Comparison of ENCODE assay signal across 8 cellular contexts in genomic region chr16:31128711-31129567, GRCh38. TPM values are rescaled to one million over a fixed set of nuclear protein-coding genes. Genes with fewer than 3 reads are reported as not detected.
DNase-seq lines count a peak whose midpoint lies in the region; ATAC-seq and TF ChIP-seq lines count a peak whose summit lies in the region.

No MANE protein-coding gene starts in this region.

- H3K9me3 ChIP-seq in mammary epithelial cell (replicated peaks; ENCODE audit: insufficient read depth, low read length) (no peaks in the 10 kb centered on the region), mesenchymal stem cell (ENCODE audit: control insufficient read depth, low read length) (no peaks in the 10 kb centered on the region), thymus (ENCODE audit: control insufficient read depth) (no peaks in the 10 kb centered on the region)

- H2BK15ac ChIP-seq in mesenchymal stem cell (ENCODE audit: low read depth, poor library complexity, severe bottlenecking) = no peak overlapping the region

- H3K9ac ChIP-seq in mammary epithelial cell (ENCODE audit: insufficient read depth, low read length) (no peak overlapping the region), mesenchymal stem cell (ENCODE audit: low read length) (peak overlapping the region; percentile 3)

- H2BK12ac ChIP-seq in mesenchymal stem cell (ENCODE audit: low read length in 2 of 2) = no peak overlapping the region

- no TSS peak for BruUV-seq in mammary epithelial cell (replicated peaks; lab: Mats Ljungman, UMichigan)

- H3K27me3 Mint-ChIP-seq in activated CD4-positive, alpha-beta memory T cell treated with anti-CD3 and anti-CD28 coated beads, Interleukin-2, amount 10 ng/mL, durations not matched to agents 7 days and 5 days = no peaks in the 10 kb centered on the region
- no peaks in the 10 kb centered on the region for H3K27me3 Mint-ChIP-seq in activated CD4-positive, alpha-beta memory T cell treated with anti-CD3 and anti-CD28 coated beads for 36 hours

- no peak overlapping the region for H3K27ac ChIP-seq in mammary epithelial cell (ENCODE audit: insufficient read depth, low read depth, low read length)
- no peak overlapping the region for H3K27ac ChIP-seq in mesenchymal stem cell (ENCODE audit: low read length, poor library complexity, severe bottlenecking)
- peak overlapping the region; percentile 57 for H3K27ac ChIP-seq in thymus (ENCODE audit: low read depth)

- H3K79me2 ChIP-seq in mammary epithelial cell (ENCODE audit: insufficient read depth, low read length) = peaks cover 15% of the 10 kb centered on the region

- CTCF ChIA-PET in activated CD4-positive, alpha-beta memory T cell treated with anti-CD3 and anti-CD28 coated beads, Interleukin-2, amount 10 ng/mL, durations not matched to agents 7 days and 5 days (lab: Charles Lee) = interaction anchor here (1.3 to 1.8 kb wide), 2 partner anchors 12 to 13 kb away, joined by 4 to 11 read pairs; partner anchors contain the start of gene KAT8
- CTCF ChIA-PET in activated CD4-positive, alpha-beta memory T cell treated with anti-CD3 and anti-CD28 coated beads for 36 hours (lab: Charles Lee) = no interaction called here
- CTCF ChIA-PET in mammary epithelial cell (lab: Charles Lee; ENCODE audit: low non-redundant PET) = interaction anchor here (0.7 kb wide), 1 partner anchor 64 kb away, joined by 6 read pairs; no protein-coding TSS in a partner anchor

- peaks cover 45% of the 10 kb centered on the region for H3K4me1 ChIP-seq in mammary epithelial cell (ENCODE audit: insufficient read depth, low read length)
- H3K4me1 ChIP-seq in mesenchymal stem cell (ENCODE audit: control insufficient read depth, insufficient read depth, low read depth, low read length) = no peaks in the 10 kb centered on the region
- no peaks in the 10 kb centered on the region for H3K4me1 ChIP-seq in thymus (ENCODE audit: control insufficient read depth, insufficient read depth, low read length)

- no peak for DNase-seq in activated CD4-positive, alpha-beta memory T cell treated with anti-CD3 and anti-CD28 coated beads, Interleukin-2, amount 10 ng/mL, durations not matched to agents 7 days and 5 days
- DNase-seq in activated CD4-positive, alpha-beta memory T cell treated with anti-CD3 and anti-CD28 coated beads for 36 hours = no peak
- DNase-seq in mammary epithelial cell = no peak
- no peak for DNase-seq in mesenchymal stem cell
- DNase-seq in activated effector memory CD4-positive, alpha-beta T cell treated with anti-CD3 and anti-CD28 coated beads, Interleukin-2, amount 50 U/mL, for 16 hours = no peak
- DNase-seq in GM20000 (ENCODE audit: low spot score) = no peak

- H3K36me3 ChIP-seq in mammary epithelial cell (ENCODE audit: insufficient read depth, low read length) (peaks cover 4% of the 10 kb centered on the region), mesenchymal stem cell (ENCODE audit: control insufficient read depth in 1 of 2, insufficient read depth in 2 of 2, low read depth in 1 of 2, low read length in 2 of 2) (peaks cover 46 to 66% of the 10 kb centered on the region in 2 experiments), thymus (ENCODE audit: control insufficient read depth, insufficient read depth) (peaks cover 76% of the 10 kb centered on the region)

- ATAC-seq in HG03460 (IDR thresholded peaks at IDR 0.05; ENCODE audit: unreplicated experiment) = no peak

- H4K91ac ChIP-seq in mesenchymal stem cell (ENCODE audit: low read length) = no peak overlapping the region

- TF ChIP-seq CTCF in mammary epithelial cell (conservative IDR thresholded peaks at IDR 0.05 in 1 of 2, IDR thresholded peaks at IDR 0.05 in 1 of 2; ENCODE audit: extremely low read depth in 1 of 2, insufficient read depth in 1 of 2, low read depth in 1 of 2, low read length in 2 of 2) (no peak), GM20000 (IDR thresholded peaks at IDR 0.05; ENCODE audit: extremely low read depth, missing control alignments) (no peak)

- H3K36me3 Mint-ChIP-seq in activated CD4-positive, alpha-beta memory T cell treated with anti-CD3 and anti-CD28 coated beads, Interleukin-2, amount 10 ng/mL, durations not matched to agents 7 days and 5 days (ENCODE audit: low read depth) = peaks cover 14% of the 10 kb centered on the region
- H3K36me3 Mint-ChIP-seq in activated CD4-positive, alpha-beta memory T cell treated with anti-CD3 and anti-CD28 coated beads for 36 hours = peaks cover 21% of the 10 kb centered on the region

- H3K4me2 ChIP-seq in mammary epithelial cell (ENCODE audit: insufficient read depth, low read depth, low read length) = no peak overlapping the region
- no peak overlapping the region for H3K4me2 ChIP-seq in mesenchymal stem cell (ENCODE audit: low read length, poor library complexity, severe bottlenecking)

- intact Hi-C loops in activated CD4-positive, alpha-beta memory T cell treated with anti-CD3 and anti-CD28 coated beads for 36 hours (cut with micrococcal nuclease) = no loop called here
- intact Hi-C loops in mammary epithelial cell (cut with micrococcal nuclease) = no loop called here

- peaks cover 1% of the 10 kb centered on the region for H3K4me1 Mint-ChIP-seq in activated CD4-positive, alpha-beta memory T cell treated with anti-CD3 and anti-CD28 coated beads, Interleukin-2, amount 10 ng/mL, durations not matched to agents 7 days and 5 days
- no peaks in the 10 kb centered on the region for H3K4me1 Mint-ChIP-seq in activated CD4-positive, alpha-beta memory T cell treated with anti-CD3 and anti-CD28 coated beads for 36 hours (ENCODE audit: low read depth)

- H3K4me3 ChIP-seq in mammary epithelial cell (replicated peaks in 1 of 3; ENCODE audit: insufficient read depth in 1 of 3, low read depth in 2 of 3, low read length in 3 of 3) = no peak overlapping the region
- H3K4me3 ChIP-seq in mesenchymal stem cell (ENCODE audit: insufficient read depth in 1 of 2, low read depth in 1 of 2, low read length in 2 of 2) = no peak overlapping the region
- H3K4me3 ChIP-seq in thymus (ENCODE audit: low read length) = no peak overlapping the region

- no peak overlapping the region for H2AK5ac ChIP-seq in mesenchymal stem cell (ENCODE audit: low read length, severe bottlenecking)

- no peak overlapping the region for H2BK120ac ChIP-seq in mesenchymal stem cell (ENCODE audit: low read depth, low read length)

- H3K9me3 Mint-ChIP-seq in activated CD4-positive, alpha-beta memory T cell treated with anti-CD3 and anti-CD28 coated beads, Interleukin-2, amount 10 ng/mL, durations not matched to agents 7 days and 5 days = no peaks in the 10 kb centered on the region
- H3K9me3 Mint-ChIP-seq in activated CD4-positive, alpha-beta memory T cell treated with anti-CD3 and anti-CD28 coated beads for 36 hours = no peaks in the 10 kb centered on the region

- H2AFZ ChIP-seq in mammary epithelial cell (ENCODE audit: low read depth, low read length) = peak overlapping the region; percentile 18
- no peak overlapping the region for H2AFZ ChIP-seq in mesenchymal stem cell (ENCODE audit: low read depth, low read length)

- no peak overlapping the region for H3K18ac ChIP-seq in mesenchymal stem cell (ENCODE audit: low read depth in 1 of 2, low read length in 2 of 2)

- H4K8ac ChIP-seq in mesenchymal stem cell (ENCODE audit: low read length) = no peak overlapping the region

- H4K20me1 ChIP-seq in mammary epithelial cell (ENCODE audit: insufficient read depth, low read length) = no peaks in the 10 kb centered on the region

- dilution Hi-C loops in mammary epithelial cell (cut with HindIII; ENCODE audit: low sequenced_read_pairs) = no loop called here

- H2BK5ac ChIP-seq in mesenchymal stem cell (ENCODE audit: low read depth, low read length, poor library complexity, severe bottlenecking) = no peak overlapping the region

- H3K4ac ChIP-seq in mesenchymal stem cell (ENCODE audit: low read depth in 1 of 2, low read length in 2 of 2) = no peak overlapping the region

- POLR2A ChIA-PET in activated CD4-positive, alpha-beta memory T cell treated with anti-CD3 and anti-CD28 coated beads, Interleukin-2, amount 10 ng/mL, durations not matched to agents 7 days and 5 days (lab: Charles Lee) = interaction anchor here (1.9 to 2.0 kb wide), 2 partner anchors 11 to 13 kb away, joined by 4 to 7 read pairs; partner anchors contain the start of gene KAT8
- POLR2A ChIA-PET in activated CD4-positive, alpha-beta memory T cell treated with anti-CD3 and anti-CD28 coated beads for 36 hours (lab: Charles Lee) = interaction anchor here (1.0 kb wide), 1 partner anchor 9 kb away, joined by 3 read pairs; no protein-coding TSS in a partner anchor

- no peak overlapping the region for H3K4me3 Mint-ChIP-seq in activated CD4-positive, alpha-beta memory T cell treated with anti-CD3 and anti-CD28 coated beads, Interleukin-2, amount 10 ng/mL, durations not matched to agents 7 days and 5 days
- no peak overlapping the region for H3K4me3 Mint-ChIP-seq in activated CD4-positive, alpha-beta memory T cell treated with anti-CD3 and anti-CD28 coated beads for 36 hours

- no peaks in the 10 kb centered on the region for H3K79me1 ChIP-seq in mesenchymal stem cell (replicated peaks; ENCODE audit: low read length, poor library complexity, severe bottlenecking)

- H3K27me3 ChIP-seq in mammary epithelial cell (ENCODE audit: insufficient read depth, low read length) = no peaks in the 10 kb centered on the region
- no peaks in the 10 kb centered on the region for H3K27me3 ChIP-seq in mesenchymal stem cell (ENCODE audit: control insufficient read depth in 1 of 2, insufficient read depth in 1 of 2, low read length in 2 of 2)
- no peaks in the 10 kb centered on the region for H3K27me3 ChIP-seq in thymus (ENCODE audit: control insufficient read depth, insufficient read depth)

- WGBS in mammary epithelial cell (ENCODE audit: low coverage, missing lambda C conversion rate) = 62% methylated on average over 13 of the region's 14 CpGs
- 93% methylated on average over 14 of the region's 14 CpGs for WGBS in mesenchymal stem cell
- 68% methylated on average over 14 of the region's 14 CpGs for WGBS in thymus

- no peak overlapping the region for H3K14ac ChIP-seq in mesenchymal stem cell (ENCODE audit: low read length in 2 of 2)

- no peak overlapping the region for H3K23ac ChIP-seq in mesenchymal stem cell (ENCODE audit: low read length in 2 of 2)

- in situ Hi-C loops in mammary epithelial cell (cut with MboI; ENCODE audit: low sequenced_read_pairs in 2 of 2) = loop anchor here in 1 of 2 donors (25.0 kb wide), 1 partner anchor 142 kb away; the partner anchor contains the start of gene HSD3B7

- peak overlapping the region; percentile 58 for H3K27ac Mint-ChIP-seq in activated CD4-positive, alpha-beta memory T cell treated with anti-CD3 and anti-CD28 coated beads, Interleukin-2, amount 10 ng/mL, durations not matched to agents 7 days and 5 days
- no peak overlapping the region for H3K27ac Mint-ChIP-seq in activated CD4-positive, alpha-beta memory T cell treated with anti-CD3 and anti-CD28 coated beads for 36 hours

RNA-seq across cellular contexts. Expression of gene PRSS8, which starts 6.6 kb away (rescaled TPM):
- not detected for total RNA-seq in activated CD4-positive, alpha-beta memory T cell treated with anti-CD3 and anti-CD28 coated beads, Interleukin-2, amount 10 ng/mL, durations not matched to agents 7 days and 5 days
- total RNA-seq in activated CD4-positive, alpha-beta memory T cell treated with anti-CD3 and anti-CD28 coated beads for 36 hours = not detected
- 10 to 100 TPM; 43.7 to 69.4 TPM for total RNA-seq in mammary epithelial cell
- polyA plus RNA-seq in mammary epithelial cell (66.3 TPM), thymus (18.2 TPM)
- polyA minus RNA-seq in mammary epithelial cell = 52.7 TPM
- not detected for polyA plus RNA-seq in mesenchymal stem cell (2013, experiment 1 of 2)
- not detected for polyA plus RNA-seq in mesenchymal stem cell (2013, experiment 2 of 2)

RNA-seq across cellular contexts. Expression of gene KAT8, which starts 11.5 kb away (rescaled TPM):
- total RNA-seq in activated CD4-positive, alpha-beta memory T cell treated with anti-CD3 and anti-CD28 coated beads, Interleukin-2, amount 10 ng/mL, durations not matched to agents 7 days and 5 days = 10 to 100 TPM; 43.7 to 44.3 TPM
- 10 to 100 TPM; 48.8 to 49.6 TPM for total RNA-seq in activated CD4-positive, alpha-beta memory T cell treated with anti-CD3 and anti-CD28 coated beads for 36 hours
- 10 to 100 TPM; 22.7 to 34.0 TPM for total RNA-seq in mammary epithelial cell
- polyA plus RNA-seq in mammary epithelial cell (23.1 TPM), thymus (72.9 TPM)
- 17.5 TPM for polyA minus RNA-seq in mammary epithelial cell
- polyA plus RNA-seq in mesenchymal stem cell (2013, experiment 1 of 2) = 21.2 TPM
- 20.3 TPM for polyA plus RNA-seq in mesenchymal stem cell (2013, experiment 2 of 2)

RNA-seq across cellular contexts. Expression of gene BCKDK, which starts 20.8 kb away (rescaled TPM):
- total RNA-seq in activated CD4-positive, alpha-beta memory T cell treated with anti-CD3 and anti-CD28 coated beads, Interleukin-2, amount 10 ng/mL, durations not matched to agents 7 days and 5 days = 10 to 100 TPM; 32.9 to 34.4 TPM
- total RNA-seq in activated CD4-positive, alpha-beta memory T cell treated with anti-CD3 and anti-CD28 coated beads for 36 hours = 10 to 100 TPM; 38.5 to 40.5 TPM
- total RNA-seq in mammary epithelial cell = 10 to 100 TPM; 26.3 to 47.8 TPM
- 52.1 TPM for polyA plus RNA-seq in mammary epithelial cell
- 48.5 TPM for polyA minus RNA-seq in mammary epithelial cell
- polyA plus RNA-seq in mesenchymal stem cell (2013, experiment 1 of 2) = 43.8 TPM
- polyA plus RNA-seq in mesenchymal stem cell (2013, experiment 2 of 2) = 43.8 TPM
- polyA plus RNA-seq in thymus = 16.7 TPM

RNA-seq across cellular contexts. Expression of gene PRSS36, which starts 20.9 kb away (rescaled TPM):
- total RNA-seq in activated CD4-positive, alpha-beta memory T cell treated with anti-CD3 and anti-CD28 coated beads, Interleukin-2, amount 10 ng/mL, durations not matched to agents 7 days and 5 days = under 1 TPM; 0.58 to 0.85 TPM
- total RNA-seq in activated CD4-positive, alpha-beta memory T cell treated with anti-CD3 and anti-CD28 coated beads for 36 hours = under 1 TPM in 1 of 2 experiments, not detected in 1; 0.24 TPM
- under 1 TPM; under 0.01 to 0.35 TPM for total RNA-seq in mammary epithelial cell
- polyA plus RNA-seq in mammary epithelial cell (0.54 TPM), thymus (4.3 TPM)
- not detected for polyA minus RNA-seq in mammary epithelial cell
- polyA plus RNA-seq in mesenchymal stem cell (2013, experiment 1 of 2) = 0.29 TPM
- 0.14 TPM for polyA plus RNA-seq in mesenchymal stem cell (2013, experiment 2 of 2)

RNA-seq across cellular contexts. Expression of gene VKORC1, which starts 34.3 kb away (rescaled TPM):
- 10 to 100 TPM; 66.0 to 66.1 TPM for total RNA-seq in activated CD4-positive, alpha-beta memory T cell treated with anti-CD3 and anti-CD28 coated beads, Interleukin-2, amount 10 ng/mL, durations not matched to agents 7 days and 5 days
- total RNA-seq in activated CD4-positive, alpha-beta memory T cell treated with anti-CD3 and anti-CD28 coated beads for 36 hours = 10 to 100 TPM; 67.3 to 72.3 TPM
- total RNA-seq in mammary epithelial cell = 10 to 100 TPM; 45.7 to 65.0 TPM
- polyA plus RNA-seq in mammary epithelial cell (210 TPM), thymus (48.7 TPM)
- polyA minus RNA-seq in mammary epithelial cell = 62.7 TPM
- polyA plus RNA-seq in mesenchymal stem cell (2013, experiment 1 of 2) = 237 TPM
- 255 TPM for polyA plus RNA-seq in mesenchymal stem cell (2013, experiment 2 of 2)

Comparison
In these comparisons a context has a peak if more than half of its experiments do, and no peak if none do; other contexts are left out.
1. RNA of gene PRSS8, which starts 6.6 kb away (total RNA-seq): 43.7 to 69.4 TPM in mammary epithelial cell; not detected in activated CD4-positive, alpha-beta memory T cell treated with anti-CD3 and anti-CD28 coated beads for 36 hours and not detected in activated CD4-positive, alpha-beta memory T cell treated with anti-CD3 and anti-CD28 coated beads, Interleukin-2, amount 10 ng/mL, durations not matched to agents 7 days and 5 days; every median in the first group is over 10 times any median in the second.